ENCODE assay signal across 1 cellular context in the genomic region with DNA sequence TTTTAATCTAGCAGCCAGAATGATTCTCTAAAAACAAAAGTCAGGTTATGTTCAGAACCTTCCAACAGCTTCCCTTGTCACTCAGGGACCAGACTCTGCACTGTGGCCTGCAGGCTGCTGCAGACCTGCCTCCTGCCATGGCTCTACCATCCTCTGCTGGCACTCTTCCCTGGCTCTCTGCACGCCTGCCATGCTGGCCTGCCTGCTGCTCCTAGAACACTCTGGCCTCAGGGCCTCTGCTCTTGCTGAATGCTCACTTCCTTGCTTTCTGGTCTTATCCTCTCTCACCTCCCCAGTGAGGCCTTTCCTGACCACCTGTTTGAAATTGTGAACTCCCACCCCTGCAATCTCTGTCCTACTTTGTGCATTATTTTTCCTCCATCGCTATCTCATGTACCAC.
TF ChIP-seq lines count a peak whose summit lies in the region.

No MANE protein-coding gene starts in this region.

TF ChIP-seq in IMR-90, 13 proteins besides CTCF, POLR2A, EP300 and RAD21:
- TF ChIP-seq, protein P1, sequence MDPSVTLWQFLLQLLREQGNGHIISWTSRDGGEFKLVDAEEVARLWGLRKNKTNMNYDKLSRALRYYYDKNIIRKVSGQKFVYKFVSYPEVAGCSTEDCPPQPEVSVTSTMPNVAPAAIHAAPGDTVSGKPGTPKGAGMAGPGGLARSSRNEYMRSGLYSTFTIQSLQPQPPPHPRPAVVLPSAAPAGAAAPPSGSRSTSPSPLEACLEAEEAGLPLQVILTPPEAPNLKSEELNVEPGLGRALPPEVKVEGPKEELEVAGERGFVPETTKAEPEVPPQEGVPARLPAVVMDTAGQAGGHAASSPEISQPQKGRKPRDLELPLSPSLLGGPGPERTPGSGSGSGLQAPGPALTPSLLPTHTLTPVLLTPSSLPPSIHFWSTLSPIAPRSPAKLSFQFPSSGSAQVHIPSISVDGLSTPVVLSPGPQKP (IDR thresholded peaks at IDR 0.05; ENCODE audit: borderline replicate concordance, low read depth, low read length), result no peak
- TF ChIP-seq FOS (IDR thresholded peaks at IDR 0.05; ENCODE audit: low read depth, low read length), result no peak
- no peak for TF ChIP-seq CHD1 (IDR thresholded peaks at IDR 0.05; ENCODE audit: low read depth, low read length)
